1 cellular context compared by ENCODE assay signal in the genomic region with DNA sequence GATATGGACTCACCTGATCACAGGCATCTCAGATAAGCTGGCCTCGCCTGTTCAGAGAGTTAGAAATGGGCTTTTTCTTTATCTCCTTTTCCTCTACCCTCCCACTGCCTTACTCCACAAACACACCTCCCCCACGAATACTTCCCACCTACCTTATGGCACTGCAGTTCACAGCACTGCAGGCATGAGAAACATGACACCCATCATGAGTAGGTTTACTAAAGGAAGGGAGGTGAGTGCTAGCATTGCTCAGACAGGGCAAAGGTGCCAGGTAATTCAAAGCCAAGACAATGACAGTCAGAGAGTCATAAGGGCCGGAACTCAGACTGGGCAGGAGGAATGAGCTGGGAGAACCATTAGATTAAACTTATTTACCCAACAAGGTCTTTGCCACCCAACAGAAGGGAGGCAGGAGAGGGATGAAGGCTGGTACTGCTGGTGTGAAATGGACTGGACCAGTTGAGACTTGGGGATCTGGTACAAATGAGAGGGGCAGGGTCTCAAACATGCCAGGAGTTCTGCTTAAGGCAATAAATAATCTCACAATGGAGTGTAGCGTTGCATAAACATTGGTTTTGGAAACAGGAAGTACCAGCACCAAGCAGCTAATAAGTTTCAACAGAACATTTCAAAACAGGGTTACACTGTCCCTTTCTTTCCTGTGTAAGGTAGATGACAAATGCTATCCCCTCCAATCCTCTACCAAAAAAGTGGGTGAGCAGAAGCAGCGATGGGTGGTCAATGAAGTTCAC.
TF ChIP-seq lines count a peak whose summit lies in the region.

No MANE protein-coding gene starts in this region.

TF ChIP-seq in GM23338, 12 proteins besides CTCF, POLR2A, EP300 and RAD21 (continued from another document):
- TF ChIP-seq, protein P1, sequence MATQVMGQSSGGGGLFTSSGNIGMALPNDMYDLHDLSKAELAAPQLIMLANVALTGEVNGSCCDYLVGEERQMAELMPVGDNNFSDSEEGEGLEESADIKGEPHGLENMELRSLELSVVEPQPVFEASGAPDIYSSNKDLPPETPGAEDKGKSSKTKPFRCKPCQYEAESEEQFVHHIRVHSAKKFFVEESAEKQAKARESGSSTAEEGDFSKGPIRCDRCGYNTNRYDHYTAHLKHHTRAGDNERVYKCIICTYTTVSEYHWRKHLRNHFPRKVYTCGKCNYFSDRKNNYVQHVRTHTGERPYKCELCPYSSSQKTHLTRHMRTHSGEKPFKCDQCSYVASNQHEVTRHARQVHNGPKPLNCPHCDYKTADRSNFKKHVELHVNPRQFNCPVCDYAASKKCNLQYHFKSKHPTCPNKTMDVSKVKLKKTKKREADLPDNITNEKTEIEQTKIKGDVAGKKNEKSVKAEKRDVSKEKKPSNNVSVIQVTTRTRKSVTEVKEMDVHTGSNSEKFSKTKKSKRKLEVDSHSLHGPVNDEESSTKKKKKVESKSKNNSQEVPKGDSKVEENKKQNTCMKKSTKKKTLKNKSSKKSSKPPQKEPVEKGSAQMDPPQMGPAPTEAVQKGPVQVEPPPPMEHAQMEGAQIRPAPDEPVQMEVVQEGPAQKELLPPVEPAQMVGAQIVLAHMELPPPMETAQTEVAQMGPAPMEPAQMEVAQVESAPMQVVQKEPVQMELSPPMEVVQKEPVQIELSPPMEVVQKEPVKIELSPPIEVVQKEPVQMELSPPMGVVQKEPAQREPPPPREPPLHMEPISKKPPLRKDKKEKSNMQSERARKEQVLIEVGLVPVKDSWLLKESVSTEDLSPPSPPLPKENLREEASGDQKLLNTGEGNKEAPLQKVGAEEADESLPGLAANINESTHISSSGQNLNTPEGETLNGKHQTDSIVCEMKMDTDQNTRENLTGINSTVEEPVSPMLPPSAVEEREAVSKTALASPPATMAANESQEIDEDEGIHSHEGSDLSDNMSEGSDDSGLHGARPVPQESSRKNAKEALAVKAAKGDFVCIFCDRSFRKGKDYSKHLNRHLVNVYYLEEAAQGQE (IDR thresholded peaks at IDR 0.05; ENCODE audit: unreplicated experiment), result no peak
- TF ChIP-seq JUNB (IDR thresholded peaks at IDR 0.05; ENCODE audit: unreplicated experiment) (no peak), EZH2 (IDR thresholded peaks at IDR 0.05; ENCODE audit: low read depth, unreplicated experiment) (no peak), NANOG (IDR thresholded peaks at IDR 0.05; ENCODE audit: borderline replicate concordance) (no peak), EZH2phosphoT487 (IDR thresholded peaks at IDR 0.05; ENCODE audit: unreplicated experiment) (no peak), ZNF331 (CRISPR knock-in tag; IDR thresholded peaks at IDR 0.05; ENCODE audit: low read depth) (no peak)
- TF ChIP-seq, protein P2, sequence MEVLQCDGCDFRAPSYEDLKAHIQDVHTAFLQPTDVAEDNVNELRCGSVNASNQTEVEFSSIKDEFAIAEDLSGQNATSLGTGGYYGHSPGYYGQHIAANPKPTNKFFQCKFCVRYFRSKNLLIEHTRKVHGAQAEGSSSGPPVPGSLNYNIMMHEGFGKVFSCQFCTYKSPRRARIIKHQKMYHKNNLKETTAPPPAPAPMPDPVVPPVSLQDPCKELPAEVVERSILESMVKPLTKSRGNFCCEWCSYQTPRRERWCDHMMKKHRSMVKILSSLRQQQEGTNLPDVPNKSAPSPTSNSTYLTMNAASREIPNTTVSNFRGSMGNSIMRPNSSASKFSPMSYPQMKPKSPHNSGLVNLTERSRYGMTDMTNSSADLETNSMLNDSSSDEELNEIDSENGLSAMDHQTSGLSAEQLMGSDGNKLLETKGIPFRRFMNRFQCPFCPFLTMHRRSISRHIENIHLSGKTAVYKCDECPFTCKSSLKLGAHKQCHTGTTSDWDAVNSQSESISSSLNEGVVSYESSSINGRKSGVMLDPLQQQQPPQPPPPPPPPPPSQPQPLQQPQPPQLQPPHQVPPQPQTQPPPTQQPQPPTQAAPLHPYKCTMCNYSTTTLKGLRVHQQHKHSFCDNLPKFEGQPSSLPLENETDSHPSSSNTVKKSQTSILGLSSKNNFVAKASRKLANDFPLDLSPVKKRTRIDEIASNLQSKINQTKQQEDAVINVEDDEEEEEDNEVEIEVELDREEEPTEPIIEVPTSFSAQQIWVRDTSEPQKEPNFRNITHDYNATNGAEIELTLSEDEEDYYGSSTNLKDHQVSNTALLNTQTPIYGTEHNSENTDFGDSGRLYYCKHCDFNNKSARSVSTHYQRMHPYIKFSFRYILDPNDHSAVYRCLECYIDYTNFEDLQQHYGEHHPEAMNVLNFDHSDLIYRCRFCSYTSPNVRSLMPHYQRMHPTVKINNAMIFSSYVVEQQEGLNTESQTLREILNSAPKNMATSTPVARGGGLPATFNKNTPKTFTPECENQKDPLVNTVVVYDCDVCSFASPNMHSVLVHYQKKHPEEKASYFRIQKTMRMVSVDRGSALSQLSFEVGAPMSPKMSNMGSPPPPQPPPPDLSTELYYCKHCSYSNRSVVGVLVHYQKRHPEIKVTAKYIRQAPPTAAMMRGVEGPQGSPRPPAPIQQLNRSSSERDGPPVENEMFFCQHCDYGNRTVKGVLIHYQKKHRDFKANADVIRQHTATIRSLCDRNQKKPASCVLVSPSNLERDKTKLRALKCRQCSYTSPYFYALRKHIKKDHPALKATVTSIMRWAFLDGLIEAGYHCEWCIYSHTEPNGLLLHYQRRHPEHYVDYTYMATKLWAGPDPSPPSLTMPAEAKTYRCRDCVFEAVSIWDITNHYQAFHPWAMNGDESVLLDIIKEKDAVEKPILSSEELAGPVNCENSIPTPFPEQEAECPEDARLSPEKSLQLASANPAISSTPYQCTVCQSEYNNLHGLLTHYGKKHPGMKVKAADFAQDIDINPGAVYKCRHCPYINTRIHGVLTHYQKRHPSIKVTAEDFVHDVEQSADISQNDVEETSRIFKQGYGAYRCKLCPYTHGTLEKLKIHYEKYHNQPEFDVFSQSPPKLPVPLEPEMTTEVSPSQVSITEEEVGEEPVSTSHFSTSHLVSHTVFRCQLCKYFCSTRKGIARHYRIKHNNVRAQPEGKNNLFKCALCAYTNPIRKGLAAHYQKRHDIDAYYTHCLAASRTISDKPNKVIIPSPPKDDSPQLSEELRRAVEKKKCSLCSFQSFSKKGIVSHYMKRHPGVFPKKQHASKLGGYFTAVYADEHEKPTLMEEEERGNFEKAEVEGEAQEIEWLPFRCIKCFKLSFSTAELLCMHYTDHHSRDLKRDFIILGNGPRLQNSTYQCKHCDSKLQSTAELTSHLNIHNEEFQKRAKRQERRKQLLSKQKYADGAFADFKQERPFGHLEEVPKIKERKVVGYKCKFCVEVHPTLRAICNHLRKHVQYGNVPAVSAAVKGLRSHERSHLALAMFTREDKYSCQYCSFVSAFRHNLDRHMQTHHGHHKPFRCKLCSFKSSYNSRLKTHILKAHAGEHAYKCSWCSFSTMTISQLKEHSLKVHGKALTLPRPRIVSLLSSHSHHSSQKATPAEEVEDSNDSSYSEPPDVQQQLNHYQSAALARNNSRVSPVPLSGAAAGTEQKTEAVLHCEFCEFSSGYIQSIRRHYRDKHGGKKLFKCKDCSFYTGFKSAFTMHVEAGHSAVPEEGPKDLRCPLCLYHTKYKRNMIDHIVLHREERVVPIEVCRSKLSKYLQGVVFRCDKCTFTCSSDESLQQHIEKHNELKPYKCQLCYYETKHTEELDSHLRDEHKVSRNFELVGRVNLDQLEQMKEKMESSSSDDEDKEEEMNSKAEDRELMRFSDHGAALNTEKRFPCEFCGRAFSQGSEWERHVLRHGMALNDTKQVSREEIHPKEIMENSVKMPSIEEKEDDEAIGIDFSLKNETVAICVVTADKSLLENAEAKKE (CRISPR knock-in tag; IDR thresholded peaks at IDR 0.05), result no peak
